ENCODE assay signal across 24 cellular contexts in the genomic region with DNA sequence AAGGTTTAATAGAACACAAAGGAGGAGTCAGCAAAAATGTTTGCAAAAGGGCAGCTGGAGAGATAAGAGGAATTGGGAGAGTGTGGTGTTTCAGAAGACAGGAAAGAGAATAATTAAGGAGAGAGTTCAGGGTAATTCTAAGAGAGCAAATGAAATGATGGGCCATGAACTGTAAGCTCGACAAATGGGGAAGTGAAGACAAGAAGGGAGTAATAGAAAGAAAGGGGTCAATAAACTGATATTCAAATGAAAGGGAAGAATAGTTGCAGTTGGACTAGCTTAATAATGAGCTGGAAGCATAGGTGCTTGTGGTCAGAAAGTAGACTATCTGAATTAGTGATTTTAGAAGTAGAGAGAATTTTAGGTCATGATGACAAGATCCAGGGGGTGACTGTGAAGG.
"Had no signal": no experiment of that assay in that cellular context is flagged by ENCODE, and none has a peak within 500 bp of the region (broad histone marks: within the 10 kb centered on the region; RNA-seq: fewer than 3 reads in every experiment).

No MANE protein-coding gene starts in this region.

- H3K36me3 Mint-ChIP-seq: immature natural killer cell; mesothelial cell of epicardium; naive thymus-derived CD4-positive, alpha-beta T cell; WTC11 had no signal

- FAIRE-seq: endothelial cell of umbilical vein, kidney, pancreas had no signal

- H3K9me3 Mint-ChIP-seq: activated CD4-positive, alpha-beta memory T cell treated with anti-CD3 and anti-CD28 coated beads, Interleukin-2, amount 10 ng/mL, durations not matched to agents 7 days and 5 days; activated CD4-positive, alpha-beta T cell treated with anti-CD3 and anti-CD28 coated beads, Interleukin-2, amount 10 ng/mL, durations not matched to agents 7 days and 5 days; activated T-cell treated with anti-CD3 and anti-CD28 coated beads, Interleukin-2, amount 50 U/mL, for 24 hours; immature natural killer cell; mesothelial cell of epicardium; naive thymus-derived CD4-positive, alpha-beta T cell; WTC11 had no signal

- H3K4me1 Mint-ChIP-seq: activated CD4-positive, alpha-beta memory T cell treated with anti-CD3 and anti-CD28 coated beads, Interleukin-2, amount 10 ng/mL, durations not matched to agents 7 days and 5 days; activated CD4-positive, alpha-beta T cell treated with anti-CD3 and anti-CD28 coated beads, Interleukin-2, amount 10 ng/mL, durations not matched to agents 7 days and 5 days; immature natural killer cell; mesothelial cell of epicardium; naive thymus-derived CD4-positive, alpha-beta T cell had no signal

- H3K27ac ChIP-seq: breast epithelium, pancreas, right atrium auricular region, tibial nerve had no signal

- H3K4me3 ChIP-seq: breast epithelium, pancreas, right atrium auricular region, tibial nerve had no signal

- H3K27me3 ChIP-seq: right atrium auricular region had no signal

- H3K9me3 ChIP-seq: breast epithelium, pancreas, right atrium auricular region, tibial nerve had no signal

- H3K4me3 Mint-ChIP-seq: activated CD4-positive, alpha-beta memory T cell treated with anti-CD3 and anti-CD28 coated beads, Interleukin-2, amount 10 ng/mL, durations not matched to agents 7 days and 5 days; activated CD4-positive, alpha-beta T cell treated with anti-CD3 and anti-CD28 coated beads, Interleukin-2, amount 10 ng/mL, durations not matched to agents 7 days and 5 days; activated T-cell treated with anti-CD3 and anti-CD28 coated beads, Interleukin-2, amount 50 U/mL, for 24 hours; immature natural killer cell; mesothelial cell of epicardium; naive thymus-derived CD4-positive, alpha-beta T cell; WTC11 had no signal

- H3K36me3 ChIP-seq: breast epithelium, pancreas, right atrium auricular region, tibial nerve had no signal

- DNase-seq: activated CD4-positive, alpha-beta memory T cell treated with anti-CD3 and anti-CD28 coated beads, Interleukin-2, amount 10 ng/mL, durations not matched to agents 7 days and 5 days; activated CD4-positive, alpha-beta T cell treated with anti-CD3 and anti-CD28 coated beads for 1 hour; activated CD4-positive, alpha-beta T cell treated with anti-CD3 and anti-CD28 coated beads, Interleukin-2, amount 10 ng/mL, durations not matched to agents 7 days and 5 days; activated CD8-positive, alpha-beta memory T cell treated with anti-CD3 and anti-CD28 coated beads, Interleukin-2, amount 50 U/mL, for 48 hours; activated gamma-delta T cell treated with Interleukin-2 at 50 U/mL for 16 hours; activated naive CD4-positive, alpha-beta T cell treated with anti-CD3 and anti-CD28 coated beads, Interleukin-2, amount 50 U/mL, for 16 hours; activated T-cell treated with anti-CD3 and anti-CD28 coated beads, Interleukin-2, amount 50 U/mL, for 24 hours; amygdala; central memory CD4-positive, alpha-beta T cell; head of caudate nucleus; hippocampal formation; immature natural killer cell; kidney; naive thymus-derived CD4-positive, alpha-beta T cell; pancreas; stimulated activated CD4-positive, alpha-beta T cell treated with anti-CD3 and anti-CD28 coated beads, Interleukin-15, amount 100 ng/mL, for 24 hours; stimulated activated CD4-positive, alpha-beta T cell treated with anti-CD3 and anti-CD28 coated beads, Interleukin-2, amount 100 ng/mL, for 24 hours; stimulated activated naive CD4-positive, alpha-beta T cell treated with Interleukin-2 at 50 U/mL for 16 hours had no signal

- H3K4me1 ChIP-seq: breast epithelium, pancreas, right atrium auricular region, tibial nerve had no signal

- ATAC-seq: naive thymus-derived CD4-positive, alpha-beta T cell; pancreas; WTC11 had no signal

- H3K27ac Mint-ChIP-seq: activated CD4-positive, alpha-beta memory T cell treated with anti-CD3 and anti-CD28 coated beads, Interleukin-2, amount 10 ng/mL, durations not matched to agents 7 days and 5 days; activated CD4-positive, alpha-beta T cell treated with anti-CD3 and anti-CD28 coated beads, Interleukin-2, amount 10 ng/mL, durations not matched to agents 7 days and 5 days; activated T-cell treated with anti-CD3 and anti-CD28 coated beads, Interleukin-2, amount 50 U/mL, for 24 hours; immature natural killer cell; mesothelial cell of epicardium; naive thymus-derived CD4-positive, alpha-beta T cell; WTC11 had no signal
